In the genomic region with DNA sequence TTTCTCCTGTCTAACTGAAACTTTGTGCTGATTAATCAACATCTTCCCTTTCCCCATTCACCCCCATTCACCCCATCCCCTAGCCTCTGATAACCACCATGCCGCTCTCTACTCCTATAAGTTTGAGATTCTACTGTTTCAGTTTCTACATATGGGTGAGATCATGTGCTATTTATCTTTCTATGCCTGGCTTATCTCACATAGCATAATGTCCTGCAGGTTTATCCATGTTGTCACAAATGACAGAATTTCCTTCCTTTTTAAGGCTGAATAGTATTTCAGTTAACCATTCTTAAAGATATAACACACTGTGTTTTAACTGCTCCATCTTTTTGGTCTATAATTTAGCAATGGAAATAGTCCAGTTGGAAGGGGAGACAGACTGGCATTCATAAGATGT, we compare ENCODE assay signal across 15 cellular contexts.
DNase-seq lines count a peak whose midpoint lies in the region; ATAC-seq and TF ChIP-seq lines count a peak whose summit lies in the region.
"Had no signal": no experiment of that assay in that cellular context is flagged by ENCODE, and none has a peak within 500 bp of the region (broad histone marks: within the 10 kb centered on the region; RNA-seq: fewer than 3 reads in every experiment).

No MANE protein-coding gene starts in this region.

- no peaks in the 10 kb centered on the region for H3K9me3 ChIP-seq in HAP-1
- H3K9me3 ChIP-seq in upper lobe of right lung: no peaks in the 10 kb centered on the region
- H3K9me3 ChIP-seq: BLaER1 had no signal

- H3K4me1 ChIP-seq in HAP-1 (peaks cover 10% of the 10 kb centered on the region), upper lobe of right lung (no peaks in the 10 kb centered on the region)
- H3K4me1 ChIP-seq: BLaER1 had no signal

- intact Hi-C loops in upper lobe of right lung (cut with DNase I): no loop called here

- in situ Hi-C loops in HAP-1 (cut with MboI; ENCODE audit: low sequenced_read_pairs): loop anchor here (5.0 to 25.0 kb wide), 3 partner anchors 485 to 1095 kb away; no protein-coding TSS in a partner anchor

- H3K27ac ChIP-seq in upper lobe of right lung: no peak overlapping the region
- H3K27ac ChIP-seq: BLaER1 had no signal

- H3K36me3 ChIP-seq in HAP-1 (replicated peaks) (no peaks in the 10 kb centered on the region), upper lobe of right lung (no peaks in the 10 kb centered on the region)
- H3K36me3 ChIP-seq: BLaER1 had no signal

- peak overlapping the region; percentile 6 for H3K27ac Mint-ChIP-seq in mesothelial cell of epicardium
- H3K27ac Mint-ChIP-seq: CD14-positive monocyte; CD4-positive, alpha-beta memory T cell; GM23338 had no signal

- peaks cover 6% of the 10 kb centered on the region for H3K9me3 Mint-ChIP-seq in mesothelial cell of epicardium
- H3K9me3 Mint-ChIP-seq: CD14-positive monocyte; CD4-positive, alpha-beta memory T cell; GM23338 had no signal

- H3K4me3 Mint-ChIP-seq in mesothelial cell of epicardium: no peak overlapping the region
- H3K4me3 Mint-ChIP-seq: CD14-positive monocyte; CD4-positive, alpha-beta memory T cell; GM23338 had no signal

- H3K27me3 ChIP-seq in HAP-1 (ENCODE audit: low read depth) (no peaks in the 10 kb centered on the region; the same call in 1 of the 2 replicates), upper lobe of right lung (no peaks in the 10 kb centered on the region)
- H3K27me3 ChIP-seq: BLaER1 had no signal

- DNase-seq in OCI-M1 (lab: John Stamatoyannopoulos, UW) (peak; percentile 1), dermis blood vessel endothelial cell (peak; percentile 7), mesothelial cell of epicardium (ENCODE audit: low spot score in 2 of 2, unreplicated experiment in 2 of 2) (no peak), HAP-1 (ENCODE audit: low spot score in 2 of 2) (no peak), upper lobe of right lung (no peak)
- DNase-seq: AML-193; CD4-positive, alpha-beta memory T cell; DMS153; DMS79; GDM1; H7 had no signal

- no peak overlapping the region for H3K4me3 ChIP-seq in HAP-1
- H3K4me3 ChIP-seq in upper lobe of right lung: no peak overlapping the region
- H3K4me3 ChIP-seq: BLaER1, GM23338 had no signal

- TF ChIP-seq CTCF in mesothelial cell of epicardium (IDR thresholded peaks at IDR 0.05; ENCODE audit: unreplicated experiment) (no peak), upper lobe of right lung (IDR thresholded peaks at IDR 0.05) (no peak)

- ATAC-seq in HG02642 (IDR thresholded peaks at IDR 0.05; ENCODE audit: poor library complexity, unreplicated experiment) (no peak), upper lobe of right lung (no peak)

- H3K27me3 Mint-ChIP-seq in mesothelial cell of epicardium (ENCODE audit: low read depth): no peaks in the 10 kb centered on the region

- peaks cover 6% of the 10 kb centered on the region for H3K36me3 Mint-ChIP-seq in mesothelial cell of epicardium
- H3K36me3 Mint-ChIP-seq: CD14-positive monocyte; CD4-positive, alpha-beta memory T cell had no signal

- H3K4me1 Mint-ChIP-seq in mesothelial cell of epicardium: peaks cover 25% of the 10 kb centered on the region
- H3K4me1 Mint-ChIP-seq: CD14-positive monocyte; CD4-positive, alpha-beta memory T cell had no signal

Comparison
In these comparisons a context has a peak if more than half of its experiments do, and no peak if none do; other contexts are left out.
1. DNase-seq: peak in OCI-M1 (single experiment) and dermis blood vessel endothelial cell (single experiment); none in mesothelial cell of epicardium (0 of 2), HAP-1 (0 of 2) and upper lobe of right lung (single experiment).